In genomic region chr11:116853461-116854073, GRCh38 we compare ENCODE assay signal across 8 cellular contexts. TPM values are rescaled to one million over a fixed set of nuclear protein-coding genes. Genes with fewer than 3 reads are reported as not detected.
DNase-seq lines count a peak whose midpoint lies in the region; ATAC-seq and TF ChIP-seq lines count a peak whose summit lies in the region.

No MANE protein-coding gene starts in this region.

- H3K36me3 ChIP-seq in heart left ventricle (peaks cover 0 to 67% (median 40%) of the 10 kb centered on the region in 9 donors), OCI-LY3 (replicated peaks; ENCODE audit: low read depth, low read length) (peaks cover 19% of the 10 kb centered on the region), hepatocyte (replicated peaks; ENCODE audit: insufficient read depth, low read depth) (no peaks in the 10 kb centered on the region)

- H3K9me3 ChIP-seq in heart left ventricle (no peaks in the 10 kb centered on the region), OCI-LY3 (ENCODE audit: insufficient read depth, low read length) (no peaks in the 10 kb centered on the region), hepatocyte (ENCODE audit: low read depth) (no peaks in the 10 kb centered on the region)

- H3K79me2 ChIP-seq in OCI-LY3 (ENCODE audit: low read length): no peaks in the 10 kb centered on the region
- no peaks in the 10 kb centered on the region for H3K79me2 ChIP-seq in hepatocyte

- H3K4me1 ChIP-seq in heart left ventricle (peaks cover 0 to 58% (median 18%) of the 10 kb centered on the region in 12 donors), OCI-LY3 (ENCODE audit: low read length) (peaks cover 22% of the 10 kb centered on the region), hepatocyte (ENCODE audit: insufficient read depth) (peaks cover 29% of the 10 kb centered on the region)

- peak overlapping the region; percentile 21 for H3K4me2 ChIP-seq in OCI-LY3 (ENCODE audit: low read length)
- no peak overlapping the region for H3K4me2 ChIP-seq in hepatocyte

- H3K27me3 Mint-ChIP-seq in activated T-cell treated with anti-CD3 and anti-CD28 coated beads, Interleukin-2, amount 50 U/mL, for 24 hours: no peaks in the 10 kb centered on the region

- H3K27me3 ChIP-seq in heart left ventricle: no peaks in the 10 kb centered on the region
- H3K27me3 ChIP-seq in OCI-LY3 (ENCODE audit: low read depth, low read length): no peaks in the 10 kb centered on the region
- no peaks in the 10 kb centered on the region for H3K27me3 ChIP-seq in hepatocyte

- no peak overlapping the region for H3K9ac ChIP-seq in OCI-LY3 (ENCODE audit: low read length)

- H3K27ac ChIP-seq in heart left ventricle (peak overlapping the region in 1 of 12 donors; percentile 87), OCI-LY3 (ENCODE audit: low read length) (peak overlapping the region; percentile 18; the same call in 1 of the 2 replicates), hepatocyte (peak overlapping the region; percentile 72)

- peak overlapping the region; percentile 55 for H3K4me3 Mint-ChIP-seq in activated T-cell treated with anti-CD3 and anti-CD28 coated beads, Interleukin-2, amount 50 U/mL, for 24 hours

- TF ChIP-seq CTCF in heart left ventricle (IDR thresholded peaks at IDR 0.05) (no peak), OCI-LY3 (IDR thresholded peaks at IDR 0.05; ENCODE audit: low read depth, low read length) (no peak), hepatocyte (IDR thresholded peaks at IDR 0.05; ENCODE audit: poor library complexity) (no peak)

- H3K4me1 Mint-ChIP-seq in activated T-cell treated with anti-CD3 and anti-CD28 coated beads, Interleukin-2, amount 50 U/mL, for 24 hours (ENCODE audit: low read depth): peaks cover 64% of the 10 kb centered on the region

- no peaks in the 10 kb centered on the region for H4K20me1 ChIP-seq in OCI-LY3 (ENCODE audit: insufficient read depth, low read length)
- H4K20me1 ChIP-seq in hepatocyte (ENCODE audit: insufficient read depth, poor library complexity, severe bottlenecking): no peaks in the 10 kb centered on the region

- no peaks in the 10 kb centered on the region for H3K9me2 ChIP-seq in hepatocyte (replicated peaks; ENCODE audit: insufficient read depth)

- H3K27ac Mint-ChIP-seq in activated T-cell treated with anti-CD3 and anti-CD28 coated beads, Interleukin-2, amount 50 U/mL, for 24 hours: peak overlapping the region; percentile 93

- H3K4me3 ChIP-seq in heart left ventricle (peak overlapping the region in 1 of 12 donors; percentile 9), OCI-LY3 (ENCODE audit: low read length) (no peak overlapping the region), hepatocyte (no peak overlapping the region)

- intact Hi-C loops in heart left ventricle (cut with DNase I) (no loop called here), Right ventricle myocardium inferior (cut with DNase I) (no loop called here)

- DNase-seq in heart left ventricle (no peak), Right ventricle myocardium inferior (ENCODE audit: missing footprints) (no peak), hepatocyte (ENCODE audit: low spot score) (peak; percentile 45), NCI-H510A treated with DMSO at 0.1 percent for 48 hours (lab: John Stamatoyannopoulos, UW) (no peak)
- DNase-seq in activated T-cell treated with anti-CD3 and anti-CD28 coated beads, Interleukin-2, amount 50 U/mL, for 24 hours: peak; percentile 65
- DNase-seq in stimulated activated naive CD4-positive, alpha-beta T cell (lab: John Stamatoyannopoulos, UW): peak in 5 of 6 experiments; percentile 13 to 79 (median 74)

- H2AFZ ChIP-seq in OCI-LY3 (ENCODE audit: low read depth, low read length) (no peak overlapping the region), hepatocyte (no peak overlapping the region)

- no peaks in the 10 kb centered on the region for H3K9me3 Mint-ChIP-seq in activated T-cell treated with anti-CD3 and anti-CD28 coated beads, Interleukin-2, amount 50 U/mL, for 24 hours

- TF ChIP-seq POLR2A in heart left ventricle (IDR thresholded peaks at IDR 0.05): no peak

- 73 to 94% (median 80%) methylated on average over 6 of the region's 6 CpGs for WGBS in heart left ventricle, 4 donors
- WGBS in hepatocyte (ENCODE audit: low lambda C conversion rate, missing lambda C conversion rate): 93% methylated on average over 6 of the region's 6 CpGs

- ATAC-seq in heart left ventricle (peak in 3 of 4 donors; percentile 33 to 64 (median 46)), Right ventricle myocardium inferior (no peak), HG02973 (IDR thresholded peaks at IDR 0.05; ENCODE audit: unreplicated experiment) (peak; percentile 91)

- peaks cover 62% of the 10 kb centered on the region for H3K36me3 Mint-ChIP-seq in activated T-cell treated with anti-CD3 and anti-CD28 coated beads, Interleukin-2, amount 50 U/mL, for 24 hours (ENCODE audit: low read depth)

RNA-seq across cellular contexts. Expression of gene APOA1, which starts 16.1 kb away (rescaled TPM):
- 100 to 1,000 TPM in 2 of 9 donors, 10 to 100 TPM in 6, 1 to 10 TPM in 1; 10.0 to 383 (median 59.3) TPM for total RNA-seq in heart left ventricle
- 100 to 1,000 TPM in 1 of 2 donors, 10 to 100 TPM in 1; 87.7 to 422 TPM for polyA plus RNA-seq in heart left ventricle
- total RNA-seq in Right ventricle myocardium inferior: 5.4 TPM
- total RNA-seq in hepatocyte: 4,253 and 4,361 TPM in 2 replicates
- 5,326 and 7,624 TPM in 2 replicates for polyA plus RNA-seq in hepatocyte

RNA-seq across cellular contexts. Expression of gene APOC3, which starts 23.9 kb away (rescaled TPM):
- 1 to 10 TPM in 1 of 9 donors, under 1 TPM in 1, not detected in 7; 0.39 to 9.9 TPM for total RNA-seq in heart left ventricle
- polyA plus RNA-seq in heart left ventricle: not detected
- not detected for total RNA-seq in Right ventricle myocardium inferior
- total RNA-seq in hepatocyte: 2,309 and 2,825 TPM in 2 replicates
- polyA plus RNA-seq in hepatocyte: 1,438 and 2,125 TPM in 2 replicates

RNA-seq across cellular contexts. Expression of gene APOA4, which starts 30.5 kb away (rescaled TPM):
- total RNA-seq in heart left ventricle: not detected
- under 1 TPM in 1 of 2 donors, not detected in 1; 0.86 TPM for polyA plus RNA-seq in heart left ventricle
- not detected for total RNA-seq in Right ventricle myocardium inferior
- total RNA-seq in hepatocyte: 1,055 and 1,133 TPM in 2 replicates
- polyA plus RNA-seq in hepatocyte: 548 and 810 TPM in 2 replicates

Comparison
In these comparisons a context has a peak if more than half of its experiments do, and no peak if none do; other contexts are left out.
1. DNase-seq: peak in activated T-cell treated with anti-CD3 and anti-CD28 coated beads, Interleukin-2, amount 50 U/mL, for 24 hours (single experiment), hepatocyte (single experiment) and stimulated activated naive CD4-positive, alpha-beta T cell (5 of 6); none in heart left ventricle (0 of 5), Right ventricle myocardium inferior (single experiment) and NCI-H510A treated with DMSO at 0.1 percent for 48 hours (single experiment).
2. RNA of gene APOA1, which starts 16.1 kb away (total RNA-seq): 4,253 to 4,361 TPM in hepatocyte; 10.0 to 383 TPM in heart left ventricle and 5.4 TPM in Right ventricle myocardium inferior (single experiment); every median in the first group is over 10 times any median in the second.
3. RNA of gene APOC3, which starts 23.9 kb away (total RNA-seq): 2,309 to 2,825 TPM in hepatocyte; 0.39 to 9.9 TPM in heart left ventricle and not detected in Right ventricle myocardium inferior (single experiment); every median in the first group is over 100 times any median in the second.
4. RNA of gene APOA4, which starts 30.5 kb away (total RNA-seq): 1,055 to 1,133 TPM in hepatocyte; not detected in heart left ventricle and not detected in Right ventricle myocardium inferior (single experiment); every median in the first group is over 100 times any median in the second.